ENCODE assay signal across 1 cellular context in genomic region chrX:140709421-140709846, GRCh38.
TF ChIP-seq lines count a peak whose summit lies in the region.

LINC00632 (plus strand) TSS chrX:140709759.

TF ChIP-seq in HepG2, 621 proteins besides CTCF, POLR2A, EP300 and RAD21:
- TF ChIP-seq ZNF143 (CRISPR knock-in tag; IDR thresholded peaks at IDR 0.05) (no peak), SKI (IDR thresholded peaks at IDR 0.05; ENCODE audit: partially characterized antibody) (no peak), RFX3 (CRISPR knock-in tag; IDR thresholded peaks at IDR 0.05) (no peak), PLRG1 (conservative IDR thresholded peaks at IDR 0.05) (no peak), ZNF382 (CRISPR knock-in tag; IDR thresholded peaks at IDR 0.05; ENCODE audit: borderline replicate concordance) (no peak), ZSCAN9 (CRISPR knock-in tag; IDR thresholded peaks at IDR 0.05; ENCODE audit: borderline replicate concordance) (no peak), GTF2F1 (IDR thresholded peaks at IDR 0.05; ENCODE audit: low read length) (no peak), HOMEZ (CRISPR knock-in tag; IDR thresholded peaks at IDR 0.05; ENCODE audit: low read depth) (no peak), ZSCAN5A (CRISPR knock-in tag; IDR thresholded peaks at IDR 0.05; ENCODE audit: borderline replicate concordance) (no peak), FOSL1 (CRISPR knock-in tag; IDR thresholded peaks at IDR 0.05; ENCODE audit: borderline replicate concordance) (no peak), MTF1 (CRISPR knock-in tag; IDR thresholded peaks at IDR 0.05) (no peak), ARNT2 (CRISPR knock-in tag; IDR thresholded peaks at IDR 0.05; ENCODE audit: low read depth) (no peak), ATF7-NPFF (CRISPR knock-in tag; IDR thresholded peaks at IDR 0.05; ENCODE audit: low read depth) (no peak)
